In the genomic region with DNA sequence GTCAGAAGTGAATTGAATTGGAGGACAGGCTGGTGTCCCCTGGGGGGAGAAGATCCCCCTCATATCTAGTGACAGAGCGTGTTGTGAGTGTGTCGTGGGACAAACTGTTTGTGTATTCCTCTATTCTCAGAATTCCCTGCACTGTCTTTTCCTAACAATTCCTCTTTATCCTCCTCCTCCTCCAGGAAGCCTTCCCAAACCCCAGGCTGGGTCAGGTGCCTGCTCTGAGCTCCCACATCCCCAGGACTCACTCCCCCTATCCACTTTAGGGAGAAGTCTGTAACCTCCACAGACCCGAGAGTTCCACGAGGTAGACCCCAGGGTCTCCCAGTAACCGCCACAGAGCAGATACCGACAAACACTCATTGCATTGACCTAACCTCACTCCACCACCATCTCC, we compare ENCODE assay signal across 2 cellular contexts.
A peak's percentile ranks its signal among the peaks of the same experiment; 100 is the strongest.
TF ChIP-seq lines count a peak whose summit lies in the region.

No MANE protein-coding gene starts in this region.

TF ChIP-seq in IMR-90, 13 proteins besides CTCF, POLR2A, EP300 and RAD21:
- TF ChIP-seq NFE2L2 (IDR thresholded peaks at IDR 0.05; ENCODE audit: low read depth, low read length) (no peak), MXI1 (IDR thresholded peaks at IDR 0.05; ENCODE audit: borderline replicate concordance, low read depth, low read length) (no peak), SMC3 (IDR thresholded peaks at IDR 0.05; ENCODE audit: low read depth, low read length) (no peak), MAFK (IDR thresholded peaks at IDR 0.05; ENCODE audit: low read depth, low read length) (no peak), RFX5 (IDR thresholded peaks at IDR 0.05; ENCODE audit: low read depth, low read length) (no peak), RCOR1 (IDR thresholded peaks at IDR 0.05; ENCODE audit: insufficient replicate concordance, low read length) (no peak), MAZ (IDR thresholded peaks at IDR 0.05; ENCODE audit: borderline replicate concordance, low read depth, low read length) (no peak), FOS (IDR thresholded peaks at IDR 0.05; ENCODE audit: low read depth, low read length) (no peak), BHLHE40 (IDR thresholded peaks at IDR 0.05; ENCODE audit: low read depth, low read length) (no peak), CEBPB (IDR thresholded peaks at IDR 0.05; ENCODE audit: low read depth, low read length) (no peak), CHD1 (IDR thresholded peaks at IDR 0.05; ENCODE audit: low read depth, low read length) (no peak)
- TF ChIP-seq, protein P1, sequence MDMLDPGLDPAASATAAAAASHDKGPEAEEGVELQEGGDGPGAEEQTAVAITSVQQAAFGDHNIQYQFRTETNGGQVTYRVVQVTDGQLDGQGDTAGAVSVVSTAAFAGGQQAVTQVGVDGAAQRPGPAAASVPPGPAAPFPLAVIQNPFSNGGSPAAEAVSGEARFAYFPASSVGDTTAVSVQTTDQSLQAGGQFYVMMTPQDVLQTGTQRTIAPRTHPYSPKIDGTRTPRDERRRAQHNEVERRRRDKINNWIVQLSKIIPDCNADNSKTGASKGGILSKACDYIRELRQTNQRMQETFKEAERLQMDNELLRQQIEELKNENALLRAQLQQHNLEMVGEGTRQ (IDR thresholded peaks at IDR 0.05; ENCODE audit: low read depth, low read length): no peak
- TF ChIP-seq, protein P2, sequence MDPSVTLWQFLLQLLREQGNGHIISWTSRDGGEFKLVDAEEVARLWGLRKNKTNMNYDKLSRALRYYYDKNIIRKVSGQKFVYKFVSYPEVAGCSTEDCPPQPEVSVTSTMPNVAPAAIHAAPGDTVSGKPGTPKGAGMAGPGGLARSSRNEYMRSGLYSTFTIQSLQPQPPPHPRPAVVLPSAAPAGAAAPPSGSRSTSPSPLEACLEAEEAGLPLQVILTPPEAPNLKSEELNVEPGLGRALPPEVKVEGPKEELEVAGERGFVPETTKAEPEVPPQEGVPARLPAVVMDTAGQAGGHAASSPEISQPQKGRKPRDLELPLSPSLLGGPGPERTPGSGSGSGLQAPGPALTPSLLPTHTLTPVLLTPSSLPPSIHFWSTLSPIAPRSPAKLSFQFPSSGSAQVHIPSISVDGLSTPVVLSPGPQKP (IDR thresholded peaks at IDR 0.05; ENCODE audit: borderline replicate concordance, low read depth, low read length): no peak

TF ChIP-seq in K562, 482 proteins besides CTCF, POLR2A, EP300 and RAD21:
- no peak for TF ChIP-seq NELFE (IDR thresholded peaks at IDR 0.05; ENCODE audit: insufficient read depth, insufficient read length)
- TF ChIP-seq ZFP36 (IDR thresholded peaks at IDR 0.05; ENCODE audit: low read depth, low read length, partially characterized antibody): peak; percentile 73
- no peak for TF ChIP-seq ZNF740 (CRISPR knock-in tag; IDR thresholded peaks at IDR 0.05)
- TF ChIP-seq ZNF740 (tag; IDR thresholded peaks at IDR 0.05): no peak
